19 cellular contexts compared by ENCODE assay signal in genomic region chr4:97411352-97411751, GRCh38.
DNase-seq lines count a peak whose midpoint lies in the region; ATAC-seq and TF ChIP-seq lines count a peak whose summit lies in the region.
"Had no signal": no experiment of that assay in that cellular context is flagged by ENCODE, and none has a peak within 500 bp of the region (broad histone marks: within the 10 kb centered on the region; RNA-seq: fewer than 3 reads in every experiment).

No MANE protein-coding gene starts in this region.

- no peak overlapping the region for H3K4me3 ChIP-seq in osteoblast (ENCODE audit: insufficient read depth, low read length)
- H3K4me3 ChIP-seq: BLaER1, GM23248 had no signal

- peaks cover 2% of the 10 kb centered on the region for H3K9me3 ChIP-seq in osteoblast (ENCODE audit: low read depth, low read length)
- H3K9me3 ChIP-seq: BLaER1, Caco-2 had no signal

- intact Hi-C loops in Right ventricle myocardium inferior (cut with DNase I) (no loop called here), cardiac septum (cut with DNase I) (no loop called here)

- H3K27me3 ChIP-seq in osteoblast (ENCODE audit: insufficient read depth, low read length) = no peaks in the 10 kb centered on the region
- H3K27me3 ChIP-seq: BLaER1 had no signal

- DNase-seq in Right ventricle myocardium inferior (ENCODE audit: missing footprints) = no peak
- DNase-seq in cardiac septum (ENCODE audit: low spot score) = no peak
- peak; percentile 14 for DNase-seq in H4 (ENCODE audit: low spot score)
- DNase-seq in astrocyte of the hippocampus (ENCODE audit: low read depth, low spot score) = peak; percentile 36
- no peak for DNase-seq in omental fat pad (ENCODE audit: low spot score)
- DNase-seq in osteoblast (ENCODE audit: insufficient read length, low spot score, missing footprints) = no peak
- DNase-seq in glomerular visceral epithelial cell (ENCODE audit: extremely low spot score) = no peak
- DNase-seq: Caco-2; CD4-positive, CD25-positive, alpha-beta regulatory T cell; CD8-positive, alpha-beta T cell; DMS153; DND-41; GM23248; H9 had no signal

- no peaks in the 10 kb centered on the region for H3K79me2 ChIP-seq in osteoblast (ENCODE audit: insufficient read depth, low read length)

- no peaks in the 10 kb centered on the region for H4K20me1 ChIP-seq in osteoblast (ENCODE audit: insufficient read depth, low read length)
- H4K20me1 ChIP-seq: BLaER1 had no signal

- ATAC-seq in Right ventricle myocardium inferior = peak; percentile 63
- ATAC-seq in omental fat pad (ENCODE audit: low FRiP score) = peak; percentile 37
- no peak for ATAC-seq in GM21515 (IDR thresholded peaks at IDR 0.05; ENCODE audit: unreplicated experiment)
- ATAC-seq: CD8-positive, alpha-beta T cell; HCT116 had no signal

- H3K36me3 ChIP-seq in osteoblast (ENCODE audit: insufficient read depth, low read length) = no peaks in the 10 kb centered on the region
- H3K36me3 ChIP-seq: BLaER1 had no signal

- H2AFZ ChIP-seq in osteoblast (ENCODE audit: low read length) = no peak overlapping the region
- H2AFZ ChIP-seq: GM23248 had no signal

- H3K27ac ChIP-seq in osteoblast (ENCODE audit: low read depth, low read length) = no peak overlapping the region
- H3K27ac ChIP-seq: 22Rv1, BLaER1, C4-2B, GM23248 had no signal

- H3K4me1 ChIP-seq in osteoblast (ENCODE audit: insufficient read depth, low read length) = no peaks in the 10 kb centered on the region
- H3K4me1 ChIP-seq: BLaER1, Caco-2 had no signal

- no peak overlapping the region for H3K4me2 ChIP-seq in osteoblast (ENCODE audit: insufficient read depth, low read length)
- H3K4me2 ChIP-seq: BLaER1 had no signal

- TF ChIP-seq CTCF in omental fat pad (IDR thresholded peaks at IDR 0.05) = no peak
- TF ChIP-seq CTCF in osteoblast (IDR thresholded peaks at IDR 0.05; ENCODE audit: extremely low read depth, low read depth, low read length) = no peak

Comparison
In these comparisons a context has a peak if more than half of its experiments do, and no peak if none do; other contexts are left out.
1. DNase-seq: peak in H4 (single experiment) and astrocyte of the hippocampus (single experiment); none in Right ventricle myocardium inferior (single experiment), cardiac septum (single experiment), omental fat pad (single experiment), osteoblast (single experiment) and glomerular visceral epithelial cell (single experiment).